Comparison of ENCODE assay signal across 8 cellular contexts in genomic region chr9:129823934-129824601, GRCh38. TPM values are rescaled to one million over a fixed set of nuclear protein-coding genes. Genes with fewer than 3 reads are reported as not detected.
DNase-seq lines count a peak whose midpoint lies in the region; ATAC-seq and TF ChIP-seq lines count a peak whose summit lies in the region.

Gene TOR1A (minus strand): TSS chr9:129824136. CDS start chr9:129824085, 51 bp downstream.

- H3K36me3 Mint-ChIP-seq in activated CD4-positive, alpha-beta memory T cell treated with anti-CD3 and anti-CD28 coated beads for 36 hours, result peaks cover 22% of the 10 kb centered on the region

- peak within 1 kb of the TSS; percentile 83 to 94 (median 87) for H3K9ac ChIP-seq in BLaER1 treated with 17β-estradiol and CSF1 and Interleukin-3, amounts not matched to agents 10 nM and 100 nM
- H3K9ac ChIP-seq in duodenal mucosa (ENCODE audit: low read depth in 1 of 2, low read length in 2 of 2), result peak within 1 kb of the TSS; percentile 64 to 85

- H3K4me1 Mint-ChIP-seq in activated CD4-positive, alpha-beta memory T cell treated with anti-CD3 and anti-CD28 coated beads for 36 hours (ENCODE audit: low read depth), result peaks cover 13% of the 10 kb centered on the region

- no peaks in the 10 kb centered on the region for H3K27me3 ChIP-seq in BLaER1 treated with 17β-estradiol and CSF1 and Interleukin-3, amounts not matched to agents 10 nM and 100 nM
- no peaks in the 10 kb centered on the region for H3K27me3 ChIP-seq in duodenal mucosa (ENCODE audit: control insufficient read depth in 1 of 2, insufficient read depth in 2 of 2, low read length in 2 of 2)
- no peaks in the 10 kb centered on the region for H3K27me3 ChIP-seq in right lobe of liver

- CTCF ChIA-PET in activated CD4-positive, alpha-beta memory T cell treated with anti-CD3 and anti-CD28 coated beads for 36 hours (lab: Charles Lee), result no interaction called here

- WGBS in right lobe of liver (ENCODE audit: insufficient coverage, low coverage, low lambda C conversion rate, missing lambda C conversion rate), result 5% methylated on average over 17 of the region's 47 CpGs

- H3K27ac ChIP-seq in BLaER1 treated with 17β-estradiol and CSF1 and Interleukin-3, amounts not matched to agents 10 nM and 100 nM, result peak within 1 kb of the TSS; percentile 74 to 90 (median 83); a peak in 21 of 22 replicates
- peak within 1 kb of the TSS; percentile 67 for H3K27ac ChIP-seq in duodenal mucosa (ENCODE audit: low read depth, low read length)
- peak within 1 kb of the TSS in 2 of 3 donors; percentile 34 to 74 for H3K27ac ChIP-seq in right lobe of liver

- TF ChIP-seq POLR2A in right lobe of liver (IDR thresholded peaks at IDR 0.05), result peak; percentile 63

- DNase-seq in NCI-H82 (lab: John Stamatoyannopoulos, UW), result peak; percentile 96
- peak; percentile 96 for DNase-seq in activated CD4-positive, alpha-beta memory T cell treated with anti-CD3 and anti-CD28 coated beads for 36 hours
- DNase-seq in right lobe of liver, result peak; percentile 93 to 96 (median 96)
- peak; percentile 89 to 90 for DNase-seq in stimulated activated CD4-positive, alpha-beta T cell treated with anti-CD3 and anti-CD28 coated beads, Interleukin-4, amount 100 ng/mL, for 4 hours

- peak within 1 kb of the TSS; percentile 88 to 97 (median 93) for H3K4me2 ChIP-seq in BLaER1 treated with 17β-estradiol and CSF1 and Interleukin-3, amounts not matched to agents 10 nM and 100 nM

- no peaks in the 10 kb centered on the region for H3K27me3 Mint-ChIP-seq in activated CD4-positive, alpha-beta memory T cell treated with anti-CD3 and anti-CD28 coated beads for 36 hours

- H3K36me3 ChIP-seq in BLaER1 treated with 17β-estradiol and CSF1 and Interleukin-3, amounts not matched to agents 10 nM and 100 nM, result peaks cover 56 to 68% (median 66%) of the 10 kb centered on the region in 11 experiments
- H3K36me3 ChIP-seq in duodenal mucosa (ENCODE audit: control insufficient read depth in 1 of 2, insufficient read depth in 2 of 2, low read length in 2 of 2) (peaks cover 8 to 33% of the 10 kb centered on the region in 2 donors), right lobe of liver (peaks cover 0 to 50% (median 20%) of the 10 kb centered on the region in 4 donors)

- H4K20me1 ChIP-seq in BLaER1 treated with 17β-estradiol and CSF1 and Interleukin-3, amounts not matched to agents 10 nM and 100 nM, result peaks cover 0 to 43% (median 31%) of the 10 kb centered on the region in 11 experiments; a peak in 16 of 22 replicates

- TF ChIP-seq CTCF in right lobe of liver (IDR thresholded peaks at IDR 0.05), result no peak

- H3K4me3 ChIP-seq in BLaER1 treated with 17β-estradiol and CSF1 and Interleukin-3, amounts not matched to agents 10 nM and 100 nM, result peak within 1 kb of the TSS; percentile 61 to 86 (median 75)
- H3K4me3 ChIP-seq in duodenal mucosa (ENCODE audit: low read depth in 1 of 2, low read length in 2 of 2), result peak within 1 kb of the TSS; percentile 77 to 78
- H3K4me3 ChIP-seq in right lobe of liver, result peak within 1 kb of the TSS; percentile 68 to 99 (median 86)

- peak within 1 kb of the TSS; percentile 80 for H3K27ac Mint-ChIP-seq in activated CD4-positive, alpha-beta memory T cell treated with anti-CD3 and anti-CD28 coated beads for 36 hours

- H3K4me1 ChIP-seq in BLaER1 treated with 17β-estradiol and CSF1 and Interleukin-3, amounts not matched to agents 10 nM and 100 nM, result peaks cover 9 to 32% (median 30%) of the 10 kb centered on the region in 10 experiments
- H3K4me1 ChIP-seq in duodenal mucosa (ENCODE audit: control insufficient read depth in 1 of 2, insufficient read depth in 2 of 2, low read length in 2 of 2), result peaks cover 8 to 9% of the 10 kb centered on the region in 2 donors
- H3K4me1 ChIP-seq in right lobe of liver, result peaks cover 0 to 5% (median 2%) of the 10 kb centered on the region in 4 donors

- intact Hi-C loops in activated CD4-positive, alpha-beta memory T cell treated with anti-CD3 and anti-CD28 coated beads for 36 hours (cut with micrococcal nuclease), result loop anchor here (1.0 to 10.0 kb wide), 4 partner anchors 11 to 891 kb away; partner anchors contain the start of genes C9orf78, TOR1B and USP20
- intact Hi-C loops in right lobe of liver (cut with DNase I), result no loop called here

- no peaks in the 10 kb centered on the region for H3K9me3 ChIP-seq in BLaER1 treated with 17β-estradiol and CSF1 and Interleukin-3, amounts not matched to agents 10 nM and 100 nM (replicated peaks in 1 of 11)
- H3K9me3 ChIP-seq in duodenal mucosa (ENCODE audit: control insufficient read depth in 1 of 2, low read length in 2 of 2), result no peaks in the 10 kb centered on the region
- no peaks in the 10 kb centered on the region for H3K9me3 ChIP-seq in right lobe of liver

- no peaks in the 10 kb centered on the region for H3K9me3 Mint-ChIP-seq in activated CD4-positive, alpha-beta memory T cell treated with anti-CD3 and anti-CD28 coated beads for 36 hours

- peak within 1 kb of the TSS; percentile 81 for H3K4me3 Mint-ChIP-seq in activated CD4-positive, alpha-beta memory T cell treated with anti-CD3 and anti-CD28 coated beads for 36 hours

- POLR2A ChIA-PET in activated CD4-positive, alpha-beta memory T cell treated with anti-CD3 and anti-CD28 coated beads for 36 hours (lab: Charles Lee), result interaction anchor here (1.0 to 1.5 kb wide), 2 partner anchors 10 to 21 kb away, joined by 3 to 4 read pairs; partner anchors contain the start of gene TOR1B

- peak; percentile 95 for ATAC-seq in GM19372 (IDR thresholded peaks at IDR 0.05; ENCODE audit: low read depth, unreplicated experiment)
- peak; percentile 89 for ATAC-seq in HG03565 (IDR thresholded peaks at IDR 0.05; ENCODE audit: unreplicated experiment)
- ATAC-seq in right lobe of liver, result peak; percentile 96 to 98 (median 96)

RNA-seq across cellular contexts. Expression of gene TOR1A, which starts in this region (rescaled TPM):
- total RNA-seq in activated CD4-positive, alpha-beta memory T cell treated with anti-CD3 and anti-CD28 coated beads for 36 hours, result 10 to 100 TPM; 38.5 to 41.6 TPM
- total RNA-seq in right lobe of liver, result 10 to 100 TPM; 18.4 to 41.3 (median 23.0) TPM

Comparison
In these comparisons a context has a peak if more than half of its experiments do, and no peak if none do; other contexts are left out.
1. Peak in every context shown above with its lines: DNase-seq, ATAC-seq, H3K4me3 ChIP-seq and H3K27ac ChIP-seq.